ENCODE assay signal across 15 cellular contexts in the genomic region with DNA sequence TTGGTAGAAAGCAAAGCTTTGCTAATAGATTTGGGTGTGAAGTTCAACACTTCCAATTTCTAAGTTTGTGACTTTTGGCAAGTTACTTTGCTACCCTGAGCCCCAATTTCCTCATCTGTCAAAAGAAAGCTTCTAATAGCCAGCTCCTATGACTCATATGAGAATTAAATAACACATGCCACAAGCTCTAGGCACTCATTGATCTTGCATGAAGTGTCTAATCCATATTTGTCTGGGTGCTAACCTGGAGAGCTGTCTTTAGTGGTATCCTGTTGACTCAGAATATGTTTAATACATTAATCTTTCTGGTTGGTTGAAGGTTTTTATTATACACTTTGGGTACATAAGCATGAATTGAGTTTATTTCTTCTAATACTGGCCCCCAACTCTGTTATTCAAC.
A peak's percentile ranks its signal among the peaks of the same experiment; 100 is the strongest.
DNase-seq lines count a peak whose midpoint lies in the region; ATAC-seq and TF ChIP-seq lines count a peak whose summit lies in the region.
"Had no signal": no experiment of that assay in that cellular context is flagged by ENCODE, and none has a peak within 500 bp of the region (broad histone marks: within the 10 kb centered on the region; RNA-seq: fewer than 3 reads in every experiment).

No MANE protein-coding gene starts in this region.

- ATAC-seq in foreskin keratinocyte (peak; percentile 70), GM18907 (IDR thresholded peaks at IDR 0.05; ENCODE audit: unreplicated experiment) (no peak)
- ATAC-seq: A549 had no signal

- no peaks in the 10 kb centered on the region for H3K36me3 Mint-ChIP-seq in nephron progenitor cell (ENCODE audit: low read depth)
- H3K36me3 Mint-ChIP-seq: CD4-positive, CD25-positive, alpha-beta regulatory T cell had no signal

- H3K27me3 Mint-ChIP-seq in nephron progenitor cell (ENCODE audit: low read depth, poor library complexity) = no peaks in the 10 kb centered on the region
- H3K27me3 Mint-ChIP-seq: CD4-positive, CD25-positive, alpha-beta regulatory T cell had no signal

- no peaks in the 10 kb centered on the region for H3K27me3 ChIP-seq in foreskin keratinocyte
- H3K27me3 ChIP-seq: Peyer's patch had no signal

- no peak overlapping the region for H3K4me3 Mint-ChIP-seq in nephron progenitor cell
- H3K4me3 Mint-ChIP-seq: CD4-positive, CD25-positive, alpha-beta regulatory T cell had no signal

- no peak overlapping the region for H3K27ac ChIP-seq in foreskin keratinocyte
- H3K27ac ChIP-seq: A549, Peyer's patch had no signal

- H3K9me3 Mint-ChIP-seq in nephron progenitor cell = no peaks in the 10 kb centered on the region

- no peak overlapping the region for H3K4me3 ChIP-seq in AG10803 (ENCODE audit: low read length)
- no peak overlapping the region for H3K4me3 ChIP-seq in choroid plexus epithelial cell (ENCODE audit: low read depth, low read length)
- H3K4me3 ChIP-seq: A549, Peyer's patch had no signal

- no peaks in the 10 kb centered on the region for H3K4me1 Mint-ChIP-seq in nephron progenitor cell
- H3K4me1 Mint-ChIP-seq: CD4-positive, CD25-positive, alpha-beta regulatory T cell had no signal

- H3K27ac Mint-ChIP-seq in nephron progenitor cell = no peak overlapping the region
- H3K27ac Mint-ChIP-seq: CD4-positive, CD25-positive, alpha-beta regulatory T cell had no signal

- H3K4me1 ChIP-seq in foreskin keratinocyte = no peaks in the 10 kb centered on the region
- H3K4me1 ChIP-seq: A549, Peyer's patch had no signal

- peak; percentile 25 for DNase-seq in AG10803 (ENCODE audit: low read depth)
- DNase-seq in LHCN-M2 (ENCODE audit: low read depth) = peak; percentile 24
- peak; percentile 24 for DNase-seq in choroid plexus epithelial cell (ENCODE audit: low read depth)
- peak; percentile 20 to 49 for DNase-seq in foreskin keratinocyte
- no peak for DNase-seq in nephron progenitor cell
- DNase-seq in central memory CD4-positive, alpha-beta T cell = no peak
- no peak for DNase-seq in stimulated activated CD8-positive, alpha-beta memory T cell treated with anti-CD3 and anti-CD28 coated beads, Interleukin-4, amount 100 ng/mL, for 48 hours
- DNase-seq: CD4-positive, CD25-positive, alpha-beta regulatory T cell; DMS79 treated with DMSO at 0.1 percent for 48 hours; NCI-H1436 treated with DMSO at 0.1 percent for 48 hours; NCI-H2081; Peyer's patch; SHP77 treated with DMSO at 0.1 percent for 48 hours had no signal

- no peak for TF ChIP-seq CTCF in AG10803 (conservative IDR thresholded peaks at IDR 0.05; ENCODE audit: low read length)
- TF ChIP-seq CTCF in choroid plexus epithelial cell (conservative IDR thresholded peaks at IDR 0.05; ENCODE audit: low read depth, low read length) = no peak
- TF ChIP-seq CTCF in foreskin keratinocyte (conservative IDR thresholded peaks at IDR 0.05) = no peak
- no peak for TF ChIP-seq CTCF in nephron progenitor cell (IDR thresholded peaks at IDR 0.05)

Comparison
In these comparisons a context has a peak if more than half of its experiments do, and no peak if none do; other contexts are left out.
1. DNase-seq: peak in AG10803 (single experiment), LHCN-M2 (single experiment), choroid plexus epithelial cell (single experiment) and foreskin keratinocyte (2 of 2); none in nephron progenitor cell (single experiment), central memory CD4-positive, alpha-beta T cell (single experiment) and stimulated activated CD8-positive, alpha-beta memory T cell treated with anti-CD3 and anti-CD28 coated beads, Interleukin-4, amount 100 ng/mL, for 48 hours (single experiment).